In genomic region chr10:51129946-51130554, GRCh38 we compare ENCODE assay signal across 16 cellular contexts. TPM values are rescaled to one million over a fixed set of nuclear protein-coding genes. Genes with fewer than 3 reads are reported as not detected.
DNase-seq lines count a peak whose midpoint lies in the region; TF ChIP-seq lines count a peak whose summit lies in the region.
"Had no signal": no experiment of that assay in that cellular context is flagged by ENCODE, and none has a peak within 500 bp of the region (broad histone marks: within the 10 kb centered on the region; RNA-seq: fewer than 3 reads in every experiment).

No MANE protein-coding gene starts in this region.

- BruUV-seq in PC-9 (replicated peaks; lab: Mats Ljungman, UMichigan): no TSS peak

- H3F3A ChIP-seq in PC-9 (ENCODE audit: insufficient read depth, low read depth): no peaks in the 10 kb centered on the region

- H3K4me1 ChIP-seq in PC-9 (replicated peaks; ENCODE audit: insufficient read depth): 0 out of 2 replicates have a peak, but pooled peaks cover 4% of the 10 kb centered on the region
- H3K4me1 ChIP-seq in CD8-positive, alpha-beta memory T cell (ENCODE audit: insufficient read depth, low read length): no peaks in the 10 kb centered on the region

- POLR2A ChIA-PET in PC-9 (lab: Charles Lee; ENCODE audit: unreplicated experiment): no interaction called here
- POLR2A ChIA-PET in CD8-positive, alpha-beta memory T cell (lab: Charles Lee): no interaction called here
- POLR2A ChIA-PET in activated CD4-positive, alpha-beta memory T cell treated with anti-CD3 and anti-CD28 coated beads, Interleukin-2, amount 10 ng/mL, durations not matched to agents 7 days and 5 days (lab: Charles Lee): no interaction called here

- DNase-seq in AG10803 (ENCODE audit: low read depth) (peak; percentile 40), HPDE6-E6E7 (ENCODE audit: extremely low spot score) (peak; percentile 17), PC-9 (no peak), fibroblast of mammary gland (ENCODE audit: low read depth) (peak; percentile 2), NOMO-1 treated with dmso at 0.1 percent for 144 hours (lab: John Stamatoyannopoulos, UW; ENCODE audit: unreplicated experiment) (no peak), cerebellum (ENCODE audit: low spot score) (no peak)
- no peak for DNase-seq in CD8-positive, alpha-beta memory T cell
- DNase-seq in activated CD4-positive, alpha-beta memory T cell treated with anti-CD3 and anti-CD28 coated beads, Interleukin-2, amount 10 ng/mL, durations not matched to agents 7 days and 5 days: no peak
- DNase-seq: 8988T; CD4-positive, alpha-beta memory T cell; Kasumi-1; NCI-H2029; NCI-H2171; NCI-H82; SHP77 treated with DMSO at 0.1 percent for 48 hours had no signal

- H3K9me3 Mint-ChIP-seq in CD8-positive, alpha-beta memory T cell: peaks cover 0 to 3% (median 2%) of the 10 kb centered on the region in 5 donors
- no peaks in the 10 kb centered on the region for H3K9me3 Mint-ChIP-seq in activated CD4-positive, alpha-beta memory T cell treated with anti-CD3 and anti-CD28 coated beads, Interleukin-2, amount 10 ng/mL, durations not matched to agents 7 days and 5 days

- peaks cover 3% of the 10 kb centered on the region; the same call in 1 of the 2 replicates for H3K9me3 ChIP-seq in PC-9 (ENCODE audit: insufficient read depth, low read depth)
- no peaks in the 10 kb centered on the region for H3K9me3 ChIP-seq in CD8-positive, alpha-beta memory T cell (ENCODE audit: low read length)

- H3K4me1 Mint-ChIP-seq in CD8-positive, alpha-beta memory T cell: no peaks in the 10 kb centered on the region
- H3K4me1 Mint-ChIP-seq in activated CD4-positive, alpha-beta memory T cell treated with anti-CD3 and anti-CD28 coated beads, Interleukin-2, amount 10 ng/mL, durations not matched to agents 7 days and 5 days: no peaks in the 10 kb centered on the region
- H3K4me1 Mint-ChIP-seq: CD4-positive, alpha-beta memory T cell; IgD-negative memory B cell had no signal

- H3K4me3 ChIP-seq in AG10803 (ENCODE audit: low read length) (no peak overlapping the region), PC-9 (no peak overlapping the region), fibroblast of mammary gland (ENCODE audit: control insufficient read depth, low read depth, low read length) (no peak overlapping the region)
- H3K4me3 ChIP-seq in CD8-positive, alpha-beta memory T cell (ENCODE audit: low read length): no peak overlapping the region

- peaks cover 0 to 1% (median 0%) of the 10 kb centered on the region in 3 donors for H3K36me3 Mint-ChIP-seq in CD8-positive, alpha-beta memory T cell
- no peaks in the 10 kb centered on the region for H3K36me3 Mint-ChIP-seq in activated CD4-positive, alpha-beta memory T cell treated with anti-CD3 and anti-CD28 coated beads, Interleukin-2, amount 10 ng/mL, durations not matched to agents 7 days and 5 days (ENCODE audit: low read depth)
- H3K36me3 Mint-ChIP-seq: CD4-positive, alpha-beta memory T cell; IgD-negative memory B cell had no signal

- no peaks in the 10 kb centered on the region for H3K79me2 ChIP-seq in PC-9 (ENCODE audit: low read depth)

- no peaks in the 10 kb centered on the region for H3K36me3 ChIP-seq in PC-9 (ENCODE audit: low read depth)
- H3K36me3 ChIP-seq in CD8-positive, alpha-beta memory T cell (ENCODE audit: insufficient read depth, low read length): no peaks in the 10 kb centered on the region

- no peak overlapping the region for H3K4me3 Mint-ChIP-seq in CD8-positive, alpha-beta memory T cell
- H3K4me3 Mint-ChIP-seq in activated CD4-positive, alpha-beta memory T cell treated with anti-CD3 and anti-CD28 coated beads, Interleukin-2, amount 10 ng/mL, durations not matched to agents 7 days and 5 days: no peak overlapping the region
- H3K4me3 Mint-ChIP-seq: CD4-positive, alpha-beta memory T cell; IgD-negative memory B cell had no signal

- H3K9me2 ChIP-seq in PC-9 (ENCODE audit: insufficient read depth): no peaks in the 10 kb centered on the region

- no peak overlapping the region for H3K27ac ChIP-seq in PC-9
- no peak overlapping the region for H3K27ac ChIP-seq in CD8-positive, alpha-beta memory T cell (ENCODE audit: low read depth, low read length)

- no peaks in the 10 kb centered on the region for H3K27me3 ChIP-seq in PC-9 (ENCODE audit: insufficient read depth, low read depth)
- H3K27me3 ChIP-seq in CD8-positive, alpha-beta memory T cell (ENCODE audit: insufficient read depth, low read length, poor library complexity, severe bottlenecking): no peaks in the 10 kb centered on the region

- CTCF ChIA-PET in PC-9 (lab: Charles Lee): no interaction called here
- CTCF ChIA-PET in CD8-positive, alpha-beta memory T cell (lab: Charles Lee): no interaction called here
- CTCF ChIA-PET in activated CD4-positive, alpha-beta memory T cell treated with anti-CD3 and anti-CD28 coated beads, Interleukin-2, amount 10 ng/mL, durations not matched to agents 7 days and 5 days (lab: Charles Lee): no interaction called here

- intact Hi-C loops in PC-9 (cut with micrococcal nuclease; ENCODE audit: unreplicated experiment): no loop called here

- H3K27me3 Mint-ChIP-seq in CD8-positive, alpha-beta memory T cell: no peaks in the 10 kb centered on the region
- no peaks in the 10 kb centered on the region for H3K27me3 Mint-ChIP-seq in activated CD4-positive, alpha-beta memory T cell treated with anti-CD3 and anti-CD28 coated beads, Interleukin-2, amount 10 ng/mL, durations not matched to agents 7 days and 5 days
- H3K27me3 Mint-ChIP-seq: CD4-positive, alpha-beta memory T cell; IgD-negative memory B cell had no signal

- H3K4me2 ChIP-seq in PC-9: no peak overlapping the region

- peak overlapping the region; percentile 2; the same call in 1 of the 2 replicates for H2AFZ ChIP-seq in PC-9

- no peaks in the 10 kb centered on the region for H4K20me1 ChIP-seq in PC-9 (ENCODE audit: insufficient read depth)

- TF ChIP-seq CTCF in AG10803 (conservative IDR thresholded peaks at IDR 0.05; ENCODE audit: low read length) (no peak), PC-9 (conservative IDR thresholded peaks at IDR 0.05) (no peak), fibroblast of mammary gland (conservative IDR thresholded peaks at IDR 0.05; ENCODE audit: control insufficient read depth, insufficient read depth, low read depth, low read length) (no peak)

- H3K27ac Mint-ChIP-seq in CD8-positive, alpha-beta memory T cell: no peak overlapping the region
- H3K27ac Mint-ChIP-seq in activated CD4-positive, alpha-beta memory T cell treated with anti-CD3 and anti-CD28 coated beads, Interleukin-2, amount 10 ng/mL, durations not matched to agents 7 days and 5 days: no peak overlapping the region
- H3K27ac Mint-ChIP-seq: CD4-positive, alpha-beta memory T cell; IgD-negative memory B cell had no signal

RNA-seq across cellular contexts. Expression of gene PRKG1, which starts 55.8 kb away (rescaled TPM):
- 0.68 and 0.70 TPM in 2 replicates for total RNA-seq in PC-9 (2021)
- 58.3 TPM for total RNA-seq in cerebellum
- not detected for total RNA-seq in CD8-positive, alpha-beta memory T cell
- not detected for polyA plus RNA-seq in CD8-positive, alpha-beta memory T cell
- not detected for total RNA-seq in activated CD4-positive, alpha-beta memory T cell treated with anti-CD3 and anti-CD28 coated beads, Interleukin-2, amount 10 ng/mL, durations not matched to agents 7 days and 5 days
- polyA plus RNA-seq: CD4-positive, alpha-beta memory T cell had no signal

Comparison
In these comparisons a context has a peak if more than half of its experiments do, and no peak if none do; other contexts are left out.
1. DNase-seq: peak in AG10803 (single experiment), HPDE6-E6E7 (single experiment) and fibroblast of mammary gland (single experiment); none in PC-9 (0 of 2), NOMO-1 treated with dmso at 0.1 percent for 144 hours (single experiment), cerebellum (single experiment), CD8-positive, alpha-beta memory T cell (0 of 5) and activated CD4-positive, alpha-beta memory T cell treated with anti-CD3 and anti-CD28 coated beads, Interleukin-2, amount 10 ng/mL, durations not matched to agents 7 days and 5 days (single experiment).
2. RNA of gene PRKG1, which starts 55.8 kb away (total RNA-seq): 58.3 TPM in cerebellum (single experiment); 0.68 to 0.70 TPM in PC-9, not detected in CD8-positive, alpha-beta memory T cell and not detected in activated CD4-positive, alpha-beta memory T cell treated with anti-CD3 and anti-CD28 coated beads, Interleukin-2, amount 10 ng/mL, durations not matched to agents 7 days and 5 days; every median in the first group is over 10 times any median in the second.